Comparison of ENCODE assay signal across 8 cellular contexts in the genomic region with DNA sequence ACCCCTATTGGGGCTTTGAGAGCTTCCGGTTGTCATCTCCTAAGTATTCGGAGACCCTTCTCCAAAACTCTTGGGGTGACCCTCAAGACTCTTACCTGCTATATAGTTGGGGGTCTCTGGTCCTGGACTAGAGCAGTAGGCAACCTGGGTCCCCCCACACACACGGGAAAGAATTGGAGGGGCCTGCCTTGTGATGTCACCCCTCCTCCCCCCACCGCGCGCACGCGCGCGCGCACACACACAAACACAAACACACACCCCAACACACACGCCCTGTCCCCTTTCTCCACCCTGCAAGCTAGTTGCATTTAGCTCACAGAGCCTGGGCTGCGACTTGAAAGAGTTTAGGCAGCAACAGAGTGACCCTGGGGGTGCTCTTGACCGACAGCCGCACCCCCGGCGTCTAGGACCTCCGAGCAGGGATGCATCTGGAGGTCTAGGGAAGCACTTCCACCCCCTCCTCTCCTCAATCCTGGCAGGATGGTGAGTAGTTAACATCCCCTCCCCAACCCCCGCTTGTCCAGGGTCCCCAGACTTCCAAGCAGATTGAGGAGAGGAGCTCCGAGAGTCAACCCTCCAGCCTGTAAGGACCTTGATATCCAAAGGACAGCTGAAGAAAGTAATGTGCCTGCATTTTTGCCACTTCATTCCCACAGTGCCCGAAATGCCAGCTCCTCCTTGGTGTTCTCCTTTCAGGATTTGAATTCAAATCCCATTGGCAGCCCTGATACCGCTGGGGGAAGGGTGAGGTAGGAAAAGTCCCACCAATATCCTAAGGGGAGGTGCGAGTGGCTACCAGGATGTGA. TPM values are rescaled to one million over a fixed set of nuclear protein-coding genes. Genes with fewer than 3 reads are reported as not detected.
DNase-seq lines count a peak whose midpoint lies in the region; ATAC-seq, FAIRE-seq and TF ChIP-seq lines count a peak whose summit lies in the region.

No MANE protein-coding gene starts in this region.

- no peaks in the 10 kb centered on the region for H3K27me3 Mint-ChIP-seq in central memory CD8-positive, alpha-beta T cell

- no peak for TF ChIP-seq CTCF in VCaP (conservative IDR thresholded peaks at IDR 0.05)

- H3K9me3 Mint-ChIP-seq in central memory CD8-positive, alpha-beta T cell: no peaks in the 10 kb centered on the region

- H3K36me3 ChIP-seq in small intestine (ENCODE audit: control insufficient read depth in 2 of 2, insufficient read depth in 2 of 2, low read length in 2 of 2): no peaks in the 10 kb centered on the region

- H3K4me3 Mint-ChIP-seq in central memory CD8-positive, alpha-beta T cell: peak overlapping the region; percentile 95

- 3 to 6% (median 4%) methylated on average over 23 of the region's 23 CpGs for WGBS in small intestine, 3 donors

- H3K36me3 Mint-ChIP-seq in central memory CD8-positive, alpha-beta T cell (ENCODE audit: insufficient read depth): peaks cover 21% of the 10 kb centered on the region

- no peaks in the 10 kb centered on the region for H3K27me3 ChIP-seq in small intestine (ENCODE audit: control insufficient read depth in 2 of 2, insufficient read depth in 2 of 2, low read length in 2 of 2)

- DNase-seq in DMS79 (lab: John Stamatoyannopoulos, UW): peak; percentile 12
- DNase-seq in LHCN-M2 (ENCODE audit: low read depth): peak; percentile 64
- DNase-seq in central memory CD8-positive, alpha-beta T cell (ENCODE audit: low spot score in 2 of 2): peak in 1 of 2 donors; percentile 36
- peak; percentile 64 for DNase-seq in iris pigment epithelial cell (ENCODE audit: low read depth)
- DNase-seq in small intestine: peak; percentile 70
- DNase-seq in OCI-M2 (lab: John Stamatoyannopoulos, UW; ENCODE audit: unreplicated experiment): no peak
- no peak for DNase-seq in NCI-H1048 (lab: John Stamatoyannopoulos, UW)

- H3K27ac ChIP-seq in VCaP (peak overlapping the region; percentile 95), small intestine (ENCODE audit: low read depth in 1 of 2, low read length in 1 of 2) (peak overlapping the region; percentile 82 to 96)

- peaks cover 58% of the 10 kb centered on the region for H3K4me1 Mint-ChIP-seq in central memory CD8-positive, alpha-beta T cell

- no peak for ATAC-seq in central memory CD8-positive, alpha-beta T cell (replicated peaks; ENCODE audit: extremely low read depth, poor library complexity, severe bottlenecking)

- no peak for FAIRE-seq in small intestine (lab: Jason Lieb, UNC)

- no peaks in the 10 kb centered on the region for H3K9me3 ChIP-seq in small intestine (ENCODE audit: control insufficient read depth, low read depth)

- peak overlapping the region; percentile 78 to 84 for H3K4me3 ChIP-seq in small intestine (ENCODE audit: low read depth in 1 of 2, low read length in 2 of 2)

- H3K27ac Mint-ChIP-seq in central memory CD8-positive, alpha-beta T cell (ENCODE audit: low read depth): peak overlapping the region; percentile 94

- H3K4me1 ChIP-seq in small intestine (ENCODE audit: control insufficient read depth in 2 of 2, insufficient read depth in 1 of 2, low read depth in 1 of 2, low read length in 1 of 2): peaks cover 10% of the 10 kb centered on the region in 2 donors

RNA-seq across cellular contexts. Expression of a gene that starts 1.4 kb away (rescaled TPM):
- total RNA-seq in LHCN-M2 (2014; rRNA removed): 48.5 and 54.8 TPM in 2 replicates
- polyA plus RNA-seq in LHCN-M2 (2012): 25.5 TPM
- 10 to 100 TPM; 12.7 to 25.3 (median 13.2) TPM for polyA plus RNA-seq in small intestine

RNA-seq across cellular contexts. Expression of a gene that starts 11.9 kb away (rescaled TPM):
- 24.1 and 24.9 TPM in 2 replicates for total RNA-seq in LHCN-M2 (2014; rRNA removed)
- polyA plus RNA-seq in LHCN-M2 (2012): 25.0 TPM
- polyA plus RNA-seq in small intestine: 1 to 10 TPM in 1 of 3 donors, under 1 TPM in 1, not detected in 1; 0.54 to 4.1 TPM

RNA-seq across cellular contexts. Expression of a gene that starts 13.0 kb away (rescaled TPM):
- 17.2 and 19.7 TPM in 2 replicates for total RNA-seq in LHCN-M2 (2014; rRNA removed)
- 84.6 TPM for polyA plus RNA-seq in LHCN-M2 (2012)
- polyA plus RNA-seq in small intestine: 10 to 100 TPM; 27.1 to 50.4 (median 34.0) TPM

RNA-seq across cellular contexts. Expression of a gene that starts 13.3 kb away (rescaled TPM):
- total RNA-seq in LHCN-M2 (2014; rRNA removed): 96.4 and 111 TPM in 2 replicates
- 104 TPM for polyA plus RNA-seq in LHCN-M2 (2012)
- polyA plus RNA-seq in small intestine: 10 to 100 TPM; 72.2 to 89.8 (median 78.4) TPM

Comparison
In these comparisons a context has a peak if more than half of its experiments do, and no peak if none do; other contexts are left out.
1. DNase-seq: peak in DMS79 (single experiment), LHCN-M2 (single experiment), iris pigment epithelial cell (single experiment) and small intestine (single experiment); none in OCI-M2 (single experiment) and NCI-H1048 (single experiment).